ENCODE assay signal across 8 cellular contexts in genomic region chr19:46601318-46602224, GRCh38. TPM values are rescaled to one million over a fixed set of nuclear protein-coding genes. Genes with fewer than 3 reads are reported as not detected.
DNase-seq lines count a peak whose midpoint lies in the region; ATAC-seq, FAIRE-seq and TF ChIP-seq lines count a peak whose summit lies in the region.

Gene CALM3, plus strand, starts transcription at chr19:46601330. Its CDS starts 105 bp downstream, at chr19:46601435.

- peaks cover 8% of the 10 kb centered on the region for H4K20me1 ChIP-seq in GM12878 (ENCODE audit: control insufficient read depth, insufficient read depth)

- RAD21 ChIA-PET in GM12878 (lab: Charles Lee; ENCODE audit: unreplicated experiment), result interaction anchor here (0.9 to 4.7 kb wide), 8 partner anchors 11 to 143 kb away, joined by 3 to 48 read pairs (median 8); partner anchors contain the start of genes DACT3 and PRKD2

- peaks cover 49% of the 10 kb centered on the region for H3K79me2 ChIP-seq in GM12878 (ENCODE audit: control insufficient read depth, insufficient read depth, low read length)

- peak within 1 kb of the TSS; percentile 99 for H3K4me3 ChIP-seq in GM12878

- no peak for FAIRE-seq in GM12878 (lab: Jason Lieb, UNC)

- peaks cover 11% of the 10 kb centered on the region in 2 experiments for H3K36me3 ChIP-seq in GM12878 (ENCODE audit: control insufficient read depth in 2 of 2, insufficient read depth in 2 of 2, low read length in 1 of 2)

- POLR2A ChIA-PET in GM12878 (lab: Charles Lee), result interaction anchor here (0.6 to 7.3 kb wide), 15 partner anchors 11 to 959 kb away, joined by 3 to 72 read pairs (median 5); partner anchors contain the start of genes DACT3, IRF2BP1 and PTGIR

- H3K27ac Mint-ChIP-seq in stimulated activated effector memory CD8-positive, alpha-beta T cell treated with anti-CD3 and anti-CD28 coated beads, Interleukin-12 subunit alpha, Interleukin-12 subunit beta, amount 100 ng/mL, for 72 hours, result peak within 1 kb of the TSS; percentile 100

- in situ Hi-C loops in GM12878 (cut with MboI), result no loop called here

- H3K4me1 ChIP-seq in GM12878 (ENCODE audit: control insufficient read depth, insufficient read depth, low read length), result peaks cover 12% of the 10 kb centered on the region

- CTCF ChIA-PET in GM12878 (lab: Yijun Ruan, JAX), result interaction anchor here (0.8 to 5.6 kb wide), 6 partner anchors 13 to 585 kb away, joined by 3 to 73 read pairs (median 19); partner anchors contain the start of gene DACT3

- peak; percentile 59 for DNase-seq in D341Med (ENCODE audit: low spot score)
- no peak for DNase-seq in GM12878 (ENCODE audit: low read depth, low spot score)
- DNase-seq in islet precursor cell, result peak; percentile 60
- DNase-seq in stimulated activated effector memory CD8-positive, alpha-beta T cell treated with anti-CD3 and anti-CD28 coated beads, Interleukin-12 subunit alpha, Interleukin-12 subunit beta, amount 100 ng/mL, for 72 hours (ENCODE audit: low spot score in 2 of 2), result no peak
- DNase-seq in EL, result no peak
- no peak for DNase-seq in DMS153 treated with DMSO at 0.1 percent for 48 hours (lab: John Stamatoyannopoulos, UW; ENCODE audit: unreplicated experiment)

- H3K4me1 Mint-ChIP-seq in stimulated activated effector memory CD8-positive, alpha-beta T cell treated with anti-CD3 and anti-CD28 coated beads, Interleukin-12 subunit alpha, Interleukin-12 subunit beta, amount 100 ng/mL, for 72 hours, result peaks cover 45% of the 10 kb centered on the region

- TF ChIP-seq RAD21 in Ishikawa (IDR thresholded peaks at IDR 0.05; ENCODE audit: low read depth) (no peak), GM12878 (IDR thresholded peaks at IDR 0.05; ENCODE audit: insufficient read depth, low read depth, low read length) (no peak)

- no peak for TF ChIP-seq CTCF in GM12878 (IDR thresholded peaks at IDR 0.05 in 2 of 3, conservative IDR thresholded peaks at IDR 0.05 in 1 of 3; ENCODE audit: control insufficient read depth in 2 of 3, extremely low read depth in 1 of 3, insufficient read depth in 1 of 3, low read depth in 3 of 3, low read length in 3 of 3)

- TF ChIP-seq EP300 in Ishikawa (IDR thresholded peaks at IDR 0.05; ENCODE audit: borderline replicate concordance), result no peak
- TF ChIP-seq EP300 in GM12878 (IDR thresholded peaks at IDR 0.05; ENCODE audit: borderline replicate concordance in 1 of 2, control insufficient read depth in 1 of 2, low read depth in 2 of 2, low read length in 2 of 2), result no peak

- peak; percentile 2; the same call in 2 of the 3 replicates for ATAC-seq in GM12878
- ATAC-seq in stimulated activated effector memory CD8-positive, alpha-beta T cell treated with anti-CD3 and anti-CD28 coated beads, Interleukin-12 subunit alpha, Interleukin-12 subunit beta, amount 100 ng/mL, for 72 hours, result no peak
- no peak for ATAC-seq in HG02798 (IDR thresholded peaks at IDR 0.05; ENCODE audit: poor library complexity, unreplicated experiment)

- peak within 1 kb of the TSS; percentile 97 for H2AFZ ChIP-seq in GM12878 (ENCODE audit: control insufficient read depth, low read depth, low read length)

- intact Hi-C loops in GM12878 (cut with micrococcal nuclease; ENCODE audit: unreplicated experiment), result no loop called here

- TF ChIP-seq POLR2A in GM12878 (IDR thresholded peaks at IDR 0.05; ENCODE audit: low read depth, low read length), result peak; percentile 92

- peaks cover 7% of the 10 kb centered on the region; the same call in 2 of the 3 replicates for H3K9me3 ChIP-seq in GM12878 (replicated peaks; ENCODE audit: control insufficient read depth, insufficient read depth, low read length)

- SMC1A ChIA-PET in GM12878 (lab: Charles Lee; ENCODE audit: uncharacterized antibody, unreplicated experiment), result interaction anchor here (0.6 to 4.7 kb wide), 6 partner anchors 14 to 60 kb away, joined by 3 to 83 read pairs (median 4); partner anchors contain the start of gene DACT3

- H3K4me2 ChIP-seq in GM12878 (ENCODE audit: control insufficient read depth, insufficient read depth), result peak within 1 kb of the TSS; percentile 93

- peaks cover 47% of the 10 kb centered on the region for H3K36me3 Mint-ChIP-seq in stimulated activated effector memory CD8-positive, alpha-beta T cell treated with anti-CD3 and anti-CD28 coated beads, Interleukin-12 subunit alpha, Interleukin-12 subunit beta, amount 100 ng/mL, for 72 hours

- peak within 1 kb of the TSS; percentile 99 for H3K9ac ChIP-seq in GM12878 (ENCODE audit: control insufficient read depth, insufficient read depth, low read length)

- no peaks in the 10 kb centered on the region for H3K27me3 ChIP-seq in GM12878 (replicated peaks in 1 of 2; ENCODE audit: control insufficient read depth in 2 of 2, insufficient read depth in 2 of 2, low read length in 1 of 2)

- WGBS in GM12878 (ENCODE audit: insufficient coverage, insufficient replicate concordance, low lambda C conversion rate, missing lambda C conversion rate), result under 1% methylated on average over 38 of the region's 51 CpGs

- BruUV-seq in GM12878 (replicated peaks; lab: Mats Ljungman, UMichigan), result TSS peak; percentile 74

- H3K4me3 Mint-ChIP-seq in stimulated activated effector memory CD8-positive, alpha-beta T cell treated with anti-CD3 and anti-CD28 coated beads, Interleukin-12 subunit alpha, Interleukin-12 subunit beta, amount 100 ng/mL, for 72 hours, result peak within 1 kb of the TSS; percentile 91

- H3K9me3 Mint-ChIP-seq in stimulated activated effector memory CD8-positive, alpha-beta T cell treated with anti-CD3 and anti-CD28 coated beads, Interleukin-12 subunit alpha, Interleukin-12 subunit beta, amount 100 ng/mL, for 72 hours, result peaks cover 7% of the 10 kb centered on the region

- peak within 1 kb of the TSS; percentile 98 for H3K27ac ChIP-seq in GM12878 (ENCODE audit: control insufficient read depth, insufficient read depth)

TF ChIP-seq in Ishikawa, 13 proteins besides CTCF, POLR2A, EP300 and RAD21:
- TF ChIP-seq ZBTB7A (IDR thresholded peaks at IDR 0.05; ENCODE audit: low read depth) (peak; percentile 62; the same call in 1 of the 2 replicates), NFIC (IDR thresholded peaks at IDR 0.05) (no peak), CREB1 (IDR thresholded peaks at IDR 0.05; ENCODE audit: low read depth) (0 out of 2 replicates have a peak, but pooled peaks have one; percentile 13)

TF ChIP-seq in GM12878, 131 proteins besides CTCF, POLR2A, EP300 and RAD21 (continues in another document):
- TF ChIP-seq PAX5 (IDR thresholded peaks at IDR 0.05; ENCODE audit: borderline replicate concordance, low read depth, low read length), result no peak
- TF ChIP-seq RUNX3 (IDR thresholded peaks at IDR 0.05; ENCODE audit: low read length), result no peak
- TF ChIP-seq, protein P1, sequence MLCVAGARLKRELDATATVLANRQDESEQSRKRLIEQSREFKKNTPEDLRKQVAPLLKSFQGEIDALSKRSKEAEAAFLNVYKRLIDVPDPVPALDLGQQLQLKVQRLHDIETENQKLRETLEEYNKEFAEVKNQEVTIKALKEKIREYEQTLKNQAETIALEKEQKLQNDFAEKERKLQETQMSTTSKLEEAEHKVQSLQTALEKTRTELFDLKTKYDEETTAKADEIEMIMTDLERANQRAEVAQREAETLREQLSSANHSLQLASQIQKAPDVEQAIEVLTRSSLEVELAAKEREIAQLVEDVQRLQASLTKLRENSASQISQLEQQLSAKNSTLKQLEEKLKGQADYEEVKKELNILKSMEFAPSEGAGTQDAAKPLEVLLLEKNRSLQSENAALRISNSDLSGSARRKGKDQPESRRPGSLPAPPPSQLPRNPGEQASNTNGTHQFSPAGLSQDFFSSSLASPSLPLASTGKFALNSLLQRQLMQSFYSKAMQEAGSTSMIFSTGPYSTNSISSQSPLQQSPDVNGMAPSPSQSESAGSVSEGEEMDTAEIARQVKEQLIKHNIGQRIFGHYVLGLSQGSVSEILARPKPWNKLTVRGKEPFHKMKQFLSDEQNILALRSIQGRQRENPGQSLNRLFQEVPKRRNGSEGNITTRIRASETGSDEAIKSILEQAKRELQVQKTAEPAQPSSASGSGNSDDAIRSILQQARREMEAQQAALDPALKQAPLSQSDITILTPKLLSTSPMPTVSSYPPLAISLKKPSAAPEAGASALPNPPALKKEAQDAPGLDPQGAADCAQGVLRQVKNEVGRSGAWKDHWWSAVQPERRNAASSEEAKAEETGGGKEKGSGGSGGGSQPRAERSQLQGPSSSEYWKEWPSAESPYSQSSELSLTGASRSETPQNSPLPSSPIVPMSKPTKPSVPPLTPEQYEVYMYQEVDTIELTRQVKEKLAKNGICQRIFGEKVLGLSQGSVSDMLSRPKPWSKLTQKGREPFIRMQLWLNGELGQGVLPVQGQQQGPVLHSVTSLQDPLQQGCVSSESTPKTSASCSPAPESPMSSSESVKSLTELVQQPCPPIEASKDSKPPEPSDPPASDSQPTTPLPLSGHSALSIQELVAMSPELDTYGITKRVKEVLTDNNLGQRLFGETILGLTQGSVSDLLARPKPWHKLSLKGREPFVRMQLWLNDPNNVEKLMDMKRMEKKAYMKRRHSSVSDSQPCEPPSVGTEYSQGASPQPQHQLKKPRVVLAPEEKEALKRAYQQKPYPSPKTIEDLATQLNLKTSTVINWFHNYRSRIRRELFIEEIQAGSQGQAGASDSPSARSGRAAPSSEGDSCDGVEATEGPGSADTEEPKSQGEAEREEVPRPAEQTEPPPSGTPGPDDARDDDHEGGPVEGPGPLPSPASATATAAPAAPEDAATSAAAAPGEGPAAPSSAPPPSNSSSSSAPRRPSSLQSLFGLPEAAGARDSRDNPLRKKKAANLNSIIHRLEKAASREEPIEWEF (IDR thresholded peaks at IDR 0.05; ENCODE audit: insufficient replicate concordance, low read depth, low read length), result no peak
- TF ChIP-seq ZNF217 (IDR thresholded peaks at IDR 0.05), result no peak
- TF ChIP-seq CREB1 (IDR thresholded peaks at IDR 0.05; ENCODE audit: low read depth), result no peak

RNA-seq across cellular contexts. Expression of gene CALM3, which starts in this region (rescaled TPM):
- total RNA-seq in GM12878 (2013; cell fraction: nucleolus; rRNA removed), result 54.7 and 60.8 TPM in 2 replicates
- total RNA-seq in GM12878 (2014; rRNA removed) (177 and 178 TPM in 2 replicates), GM12878 (2014; rRNA removed; fragmentation: Illumina TruSeq; extraction: Trizol) (197 and 205 TPM in 2 replicates), GM12878 (2021) (371 and 375 TPM in 2 replicates)
- polyA plus RNA-seq in GM12878 (2011; ENCODE audit: low read depth), result 291 TPM
- polyA plus RNA-seq in GM12878 (2011; rRNA removed) (733 and 849 TPM in 2 replicates), GM12878 (2014; fragmentation: Illumina TruSeq; extraction: Trizol) (338 and 393 TPM in 2 replicates), GM12878 (2014; fragmentation: Nextera tagmentation; extraction: Ambion mirVana) (100 to 1,000 TPM; 164 to 202 TPM), GM12878 (2014; rRNA removed) (346 and 407 TPM in 2 replicates), GM12878 (2016; fragmentation: Nextera tagmentation; extraction: Ambion mirVana) (100 to 1,000 TPM; 349 to 375 TPM)
- polyA plus RNA-seq in GM12878 (2011; cell fraction: cytosol; rRNA removed), result 498 and 585 TPM in 2 replicates
- polyA plus RNA-seq in GM12878 (2011; cell fraction: nucleus; rRNA removed), result 422 and 445 TPM in 2 replicates
- polyA plus RNA-seq in GM12878 (2012), result 373 and 454 TPM in 2 replicates
- 226 and 423 TPM in 2 replicates for polyA minus RNA-seq in GM12878 (2011; rRNA and poly(A)+ RNA removed)
- 89.3 and 102 TPM in 2 replicates for polyA minus RNA-seq in GM12878 (2011; cell fraction: cytosol; rRNA and poly(A)+ RNA removed)
- polyA minus RNA-seq in GM12878 (2011; cell fraction: nucleus; rRNA and poly(A)+ RNA removed), result 49.6 and 52.8 TPM in 2 replicates

Comparison
In these comparisons a context has a peak if more than half of its experiments do, and no peak if none do; other contexts are left out.
1. DNase-seq: peak in D341Med (single experiment) and islet precursor cell (single experiment); none in GM12878 (single experiment), stimulated activated effector memory CD8-positive, alpha-beta T cell treated with anti-CD3 and anti-CD28 coated beads, Interleukin-12 subunit alpha, Interleukin-12 subunit beta, amount 100 ng/mL, for 72 hours (0 of 2), EL (single experiment) and DMS153 treated with DMSO at 0.1 percent for 48 hours (single experiment).